ENCODE assay signal across 1 cellular context in genomic region chr17:8126306-8127066, GRCh38.
TF ChIP-seq lines count a peak whose summit lies in the region.

No MANE protein-coding gene starts in this region.

TF ChIP-seq in GM12891, 5 proteins besides CTCF, POLR2A, EP300 and RAD21:
- no peak for TF ChIP-seq TAF1 (IDR thresholded peaks at IDR 0.05; ENCODE audit: low read depth, low read length)
- no peak for TF ChIP-seq SPI1 (IDR thresholded peaks at IDR 0.05; ENCODE audit: low read depth, low read length)
- TF ChIP-seq PAX5 (IDR thresholded peaks at IDR 0.05; ENCODE audit: insufficient read depth, low read length, severe bottlenecking): no peak
- no peak for TF ChIP-seq POLR2AphosphoS5 (IDR thresholded peaks at IDR 0.05; ENCODE audit: low read depth, low read length)
- TF ChIP-seq POU2F2 (IDR thresholded peaks at IDR 0.05; ENCODE audit: low read depth, low read length): no peak
